15 cellular contexts compared by ENCODE assay signal in the genomic region with DNA sequence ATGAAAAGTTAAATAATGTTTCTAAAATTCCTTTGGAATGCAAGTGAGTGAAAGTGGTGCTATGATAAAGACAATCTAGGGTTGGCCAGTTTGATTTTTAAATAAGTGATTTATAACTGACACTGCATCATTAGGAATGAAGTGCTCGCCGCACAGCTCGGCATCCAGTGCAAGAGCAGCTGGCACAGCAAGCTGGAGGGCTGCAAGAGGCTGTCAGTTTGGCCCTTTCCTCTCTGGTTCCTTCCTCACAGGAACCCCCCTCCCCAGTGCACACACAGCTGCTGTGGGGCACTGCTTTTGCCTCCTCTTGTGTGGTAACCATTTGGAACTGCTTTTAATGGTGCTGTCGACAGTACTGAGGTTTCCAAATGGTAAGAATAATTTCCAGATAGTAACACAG. TPM values are rescaled to one million over a fixed set of nuclear protein-coding genes. Genes with fewer than 3 reads are reported as not detected.
DNase-seq lines count a peak whose midpoint lies in the region; ATAC-seq and TF ChIP-seq lines count a peak whose summit lies in the region.
"Had no signal": no experiment of that assay in that cellular context is flagged by ENCODE, and none has a peak within 500 bp of the region (broad histone marks: within the 10 kb centered on the region; RNA-seq: fewer than 3 reads in every experiment).

No MANE protein-coding gene starts in this region.

- peaks cover 34% of the 10 kb centered on the region for H3F3A ChIP-seq in GM23248 (ENCODE audit: insufficient read depth)

- in situ Hi-C loops in GM23248 (cut with MboI) (no loop called here), Panc1 (cut with HindIII; ENCODE audit: low pct_unique_long_range_greater_than_20kb, low sequenced_read_pairs) (no loop called here)

- peak overlapping the region; percentile 89 for H3K4me2 ChIP-seq in GM23248 (ENCODE audit: unreplicated experiment)

- intact Hi-C loops in Panc1 (cut with micrococcal nuclease; ENCODE audit: unreplicated experiment), result no loop called here

- H3K27ac ChIP-seq in AG04450 (ENCODE audit: low read depth, low read length) (peak overlapping the region; percentile 34), GM23248 (peak overlapping the region; percentile 100), Panc1 (ENCODE audit: low read length) (peak overlapping the region; percentile 80)

- H3K27ac Mint-ChIP-seq in progenitor cell of endocrine pancreas, result no peak overlapping the region

- no peaks in the 10 kb centered on the region for H3K79me2 ChIP-seq in GM23248 (ENCODE audit: insufficient read depth)

- H3K9me3 ChIP-seq in AG04450 (ENCODE audit: control insufficient read depth, insufficient read depth, low read length) (no peaks in the 10 kb centered on the region), GM23248 (ENCODE audit: low read depth) (no peaks in the 10 kb centered on the region), Panc1 (ENCODE audit: control insufficient read depth, insufficient read depth, low read depth, low read length) (no peaks in the 10 kb centered on the region)

- H3K4me1 Mint-ChIP-seq in progenitor cell of endocrine pancreas (ENCODE audit: low read depth), result no peaks in the 10 kb centered on the region

- H3K4me3 Mint-ChIP-seq in progenitor cell of endocrine pancreas (ENCODE audit: low read depth), result no peak overlapping the region
- H3K4me3 Mint-ChIP-seq: effector memory CD8-positive, alpha-beta T cell had no signal

- no peaks in the 10 kb centered on the region for H3K9me2 ChIP-seq in GM23248 (ENCODE audit: insufficient read depth)

- DNase-seq in AG04450 (ENCODE audit: low read depth, low spot score), result no peak
- no peak for DNase-seq in GM23248
- DNase-seq in Panc1 (ENCODE audit: low read depth, low spot score), result no peak
- peak; percentile 54 for DNase-seq in kidney tubule cell (ENCODE audit: low spot score)
- DNase-seq in progenitor cell of endocrine pancreas (ENCODE audit: low spot score, unreplicated experiment), result no peak
- DNase-seq in HuH-7.5 (ENCODE audit: low spot score), result no peak
- no peak for DNase-seq in HEK293T (ENCODE audit: extremely low spot score)
- DNase-seq: activated CD8-positive, alpha-beta memory T cell treated with anti-CD3 and anti-CD28 coated beads, Interleukin-2, amount 50 U/mL, for 4 hours; anterior cingulate cortex; effector memory CD8-positive, alpha-beta T cell; left ventricle myocardium superior; NCI-H2107; stimulated activated CD4-positive, alpha-beta T cell treated with anti-CD3 and anti-CD28 coated beads, Interleukin-2, amount 100 ng/mL, for 24 hours; stimulated activated naive CD4-positive, alpha-beta T cell treated with Interleukin-2 at 50 U/mL for 16 hours had no signal

- H3K27me3 Mint-ChIP-seq in progenitor cell of endocrine pancreas, result peaks cover 11% of the 10 kb centered on the region

- no TSS peak for BruUV-seq in Panc1 (replicated peaks; lab: Mats Ljungman, UMichigan)

- POLR2A ChIA-PET in AG04450 (lab: Yijun Ruan, JAX), result no interaction called here
- POLR2A ChIA-PET in Panc1 (lab: Charles Lee), result no interaction called here
- POLR2A ChIA-PET in HEK293T (lab: Yijun Ruan, JAX), result interaction anchor here (0.8 kb wide), 1 partner anchor 9 kb away, joined by 3 read pairs; no protein-coding TSS in a partner anchor

- WGBS in GM23248 (ENCODE audit: low coverage in 1 of 2, low lambda C conversion rate in 2 of 2, missing lambda C conversion rate in 2 of 2), 2 experiments, result 71 to 75% methylated on average over 4 of the region's 4 CpGs

- H3K27me3 ChIP-seq in AG04450 (ENCODE audit: control insufficient read depth, insufficient read depth, low read length) (no peaks in the 10 kb centered on the region), GM23248 (replicated peaks; ENCODE audit: insufficient read depth) (no peaks in the 10 kb centered on the region), Panc1 (ENCODE audit: control insufficient read depth, insufficient read depth, low read length) (no peaks in the 10 kb centered on the region)

- H4K20me1 ChIP-seq in GM23248 (ENCODE audit: insufficient read depth), result no peaks in the 10 kb centered on the region

- TF ChIP-seq CTCF in AG04450 (IDR thresholded peaks at IDR 0.05; ENCODE audit: low read depth, low read length), result no peak
- TF ChIP-seq CTCF in Panc1 (IDR thresholded peaks at IDR 0.05), result no peak
- TF ChIP-seq CTCF in progenitor cell of endocrine pancreas (IDR thresholded peaks at IDR 0.05; ENCODE audit: unreplicated experiment), result no peak

- H2AFZ ChIP-seq in GM23248, result no peak overlapping the region

- peak overlapping the region; percentile 86 for H3K9ac ChIP-seq in GM23248

- CTCF ChIA-PET in AG04450 (lab: Charles Lee) (interaction anchor here (1.5 kb wide), 1 partner anchor 63 kb away, joined by 5 read pairs; no protein-coding TSS in a partner anchor), Panc1 (lab: Charles Lee) (no interaction called here), HEK293T (lab: Yijun Ruan, JAX) (interaction anchor here (1.0 kb wide), 1 partner anchor 44 kb away, joined by 3 read pairs; no protein-coding TSS in a partner anchor)

- H3K4me1 ChIP-seq in GM23248 (ENCODE audit: insufficient read depth) (peaks cover 46% of the 10 kb centered on the region), Panc1 (ENCODE audit: control insufficient read depth, insufficient read depth, low read length) (peaks cover 27% of the 10 kb centered on the region)

- ATAC-seq in Panc1 (no peak), HG03521 (IDR thresholded peaks at IDR 0.05; ENCODE audit: unreplicated experiment) (no peak)
- ATAC-seq: effector memory CD8-positive, alpha-beta T cell; left ventricle myocardium superior had no signal

- no peaks in the 10 kb centered on the region for H3K9me3 Mint-ChIP-seq in progenitor cell of endocrine pancreas (ENCODE audit: low read depth)
- H3K9me3 Mint-ChIP-seq: effector memory CD8-positive, alpha-beta T cell had no signal

- H3K4me3 ChIP-seq in AG04450 (ENCODE audit: low read depth, low read length) (no peak overlapping the region; the same call in 1 of the 2 replicates), GM23248 (no peak overlapping the region), Panc1 (ENCODE audit: low read depth in 2 of 2, low read length in 2 of 2) (peak overlapping the region in 1 of 2 experiments; percentile 27; a peak in 1 of 4 replicates)

- no peaks in the 10 kb centered on the region for H3K36me3 ChIP-seq in GM23248 (ENCODE audit: low read depth)
- no peaks in the 10 kb centered on the region for H3K36me3 ChIP-seq in Panc1 (ENCODE audit: control insufficient read depth, insufficient read depth, low read length)

- H3K36me3 Mint-ChIP-seq in progenitor cell of endocrine pancreas (ENCODE audit: insufficient read depth), result no peaks in the 10 kb centered on the region

TF ChIP-seq in HEK293T, 16 proteins besides CTCF, POLR2A, EP300 and RAD21:
- no peak for TF ChIP-seq LEF1 (IDR thresholded peaks at IDR 0.05; ENCODE audit: borderline replicate concordance)
- no peak for TF ChIP-seq TARDBP (IDR thresholded peaks at IDR 0.05)
- no peak for TF ChIP-seq FOXK2 (IDR thresholded peaks at IDR 0.05)
- TF ChIP-seq, protein P1, sequence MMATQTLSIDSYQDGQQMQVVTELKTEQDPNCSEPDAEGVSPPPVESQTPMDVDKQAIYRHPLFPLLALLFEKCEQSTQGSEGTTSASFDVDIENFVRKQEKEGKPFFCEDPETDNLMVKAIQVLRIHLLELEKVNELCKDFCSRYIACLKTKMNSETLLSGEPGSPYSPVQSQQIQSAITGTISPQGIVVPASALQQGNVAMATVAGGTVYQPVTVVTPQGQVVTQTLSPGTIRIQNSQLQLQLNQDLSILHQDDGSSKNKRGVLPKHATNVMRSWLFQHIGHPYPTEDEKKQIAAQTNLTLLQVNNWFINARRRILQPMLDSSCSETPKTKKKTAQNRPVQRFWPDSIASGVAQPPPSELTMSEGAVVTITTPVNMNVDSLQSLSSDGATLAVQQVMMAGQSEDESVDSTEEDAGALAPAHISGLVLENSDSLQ (IDR thresholded peaks at IDR 0.05), result no peak
- no peak for TF ChIP-seq L3MBTL2 (conservative IDR thresholded peaks at IDR 0.05)
- TF ChIP-seq ZNF384 (IDR thresholded peaks at IDR 0.05), result no peak
- no peak for TF ChIP-seq SUZ12 (IDR thresholded peaks at IDR 0.05)
- no peak for TF ChIP-seq FOXA1 (IDR thresholded peaks at IDR 0.05)

RNA-seq across cellular contexts. Expression of a gene that starts 10.4 kb away (rescaled TPM):
- 20.6 and 24.9 TPM in 2 replicates for polyA plus RNA-seq in AG04450 (2011; rRNA removed)
- polyA minus RNA-seq in AG04450 (2011; rRNA and poly(A)+ RNA removed), result 23.1 and 29.7 TPM in 2 replicates
- 79.5 and 83.2 TPM in 2 replicates for total RNA-seq in GM23248 (2014; rRNA removed; shearing (Covaris generic))
- polyA plus RNA-seq in GM23248 (2016; fragmentation: Nextera tagmentation; extraction: Ambion mirVana), result 62.2 and 65.1 TPM in 2 replicates
- total RNA-seq in Panc1 (2021; ENCODE audit: unreplicated experiment), result 33.9 TPM
- polyA plus RNA-seq in Panc1 (2012; ENCODE audit: insufficient read length), result 22.4 TPM
- total RNA-seq in progenitor cell of endocrine pancreas, result 7.1 and 10.5 TPM in 2 replicates

Comparison
In these comparisons a context has a peak if more than half of its experiments do, and no peak if none do; other contexts are left out.
1. H3K27ac ChIP-seq: peak in every context shown above with its lines; median percentile 100 in GM23248; 80 in Panc1; 34 in AG04450.